8 cellular contexts compared by ENCODE assay signal in genomic region chr21:33642896-33643657, GRCh38. TPM values are rescaled to one million over a fixed set of nuclear protein-coding genes. Genes with fewer than 3 reads are reported as not detected.
DNase-seq lines count a peak whose midpoint lies in the region; ATAC-seq, FAIRE-seq and TF ChIP-seq lines count a peak whose summit lies in the region.

No MANE protein-coding gene starts in this region.

- peak; percentile 34 for DNase-seq in AG08396 (ENCODE audit: low spot score)
- DNase-seq in T-helper 17 cell, result peak in 2 of 3 donors; percentile 8 to 10
- peak; percentile 31 for DNase-seq in cerebellar cortex (ENCODE audit: low spot score)
- DNase-seq in kidney, result peak; percentile 87
- DNase-seq in stimulated activated CD4-positive, alpha-beta T cell treated with anti-CD3 and anti-CD28 coated beads, Interleukin-2, amount 100 ng/mL, for 48 hours, result peak; percentile 2 to 7
- DNase-seq in DMS114 treated with DMSO at 0.1 percent for 48 hours (lab: John Stamatoyannopoulos, UW; ENCODE audit: unreplicated experiment), result no peak

- H3K4me1 ChIP-seq in kidney (ENCODE audit: control insufficient read depth in 1 of 2, insufficient read depth in 1 of 2, low read depth in 1 of 2, low read length in 2 of 2), result peaks cover 2 to 6% of the 10 kb centered on the region in 2 donors

- H3K27ac ChIP-seq in kidney (ENCODE audit: low read depth in 2 of 2, low read length in 2 of 2), result peak overlapping the region; percentile 72 to 79

- TF ChIP-seq CTCF in kidney (IDR thresholded peaks at IDR 0.05; ENCODE audit: borderline replicate concordance, extremely low read depth, insufficient read depth), result no peak

- peak overlapping the region; percentile 20 to 49 for H3K9ac ChIP-seq in kidney (ENCODE audit: low read length in 2 of 2)

- peak overlapping the region; percentile 98 for H3K4me3 Mint-ChIP-seq in T-helper 17 cell

- no peak overlapping the region for H3K27ac Mint-ChIP-seq in T-helper 17 cell

- H3K36me3 ChIP-seq in kidney (ENCODE audit: control insufficient read depth in 1 of 2, insufficient read depth in 2 of 2, low read length in 2 of 2), result no peaks in the 10 kb centered on the region

- intact Hi-C loops in kidney (cut with DNase I), result no loop called here

- peaks cover 17% of the 10 kb centered on the region for H3K4me1 Mint-ChIP-seq in T-helper 17 cell

- no peaks in the 10 kb centered on the region for H3K36me3 Mint-ChIP-seq in T-helper 17 cell (ENCODE audit: low read depth)

- H3K27me3 Mint-ChIP-seq in T-helper 17 cell, result peaks cover 8% of the 10 kb centered on the region

- H3K9me3 ChIP-seq in T-helper 17 cell (ENCODE audit: control insufficient read depth, low read length, poor library complexity, severe bottlenecking) (no peaks in the 10 kb centered on the region), kidney (ENCODE audit: control insufficient read depth in 1 of 2, low read length in 2 of 2) (no peaks in the 10 kb centered on the region)

- ATAC-seq in GM21737 (IDR thresholded peaks at IDR 0.05; ENCODE audit: unreplicated experiment) (peak; percentile 1), T-helper 17 cell (no peak), HG02884 (IDR thresholded peaks at IDR 0.05; ENCODE audit: unreplicated experiment) (no peak)

- H3K4me3 ChIP-seq in kidney (ENCODE audit: low read length in 2 of 2), result peak overlapping the region; percentile 80 to 84

- FAIRE-seq in kidney (lab: Jason Lieb, UNC), result no peak

RNA-seq across cellular contexts. Expression of gene ITSN1, which starts 0.8 kb away (rescaled TPM):
- 1 to 10 TPM; 2.5 to 2.9 TPM for total RNA-seq in T-helper 17 cell
- total RNA-seq in kidney, result 42.5 TPM
- 8.1 TPM for polyA plus RNA-seq in kidney (ENCODE audit: insufficient read depth, low read depth, low replicate concordance)

RNA-seq across cellular contexts. Expression of gene CRYZL1, which starts 1.5 kb away (rescaled TPM):
- 10 to 100 TPM; 23.2 to 23.7 TPM for total RNA-seq in T-helper 17 cell
- 40.8 TPM for total RNA-seq in kidney
- 34.1 TPM for polyA plus RNA-seq in kidney (ENCODE audit: insufficient read depth, low read depth, low replicate concordance)

RNA-seq across cellular contexts. Expression of gene DONSON, which starts 54.6 kb away (rescaled TPM):
- 10 to 100 TPM in 1 of 2 donors, 1 to 10 TPM in 1; 8.9 to 10.0 TPM for total RNA-seq in T-helper 17 cell
- 6.8 TPM for total RNA-seq in kidney
- 8.9 TPM for polyA plus RNA-seq in kidney (ENCODE audit: insufficient read depth, low read depth, low replicate concordance)

Comparison
In these comparisons a context has a peak if more than half of its experiments do, and no peak if none do; other contexts are left out.
1. RNA of gene ITSN1, which starts 0.8 kb away (total RNA-seq): 42.5 TPM in kidney (single experiment); 2.5 to 2.9 TPM in T-helper 17 cell; every median in the first group is over 10 times any median in the second.